Comparison of ENCODE assay signal across 8 cellular contexts in the genomic region with DNA sequence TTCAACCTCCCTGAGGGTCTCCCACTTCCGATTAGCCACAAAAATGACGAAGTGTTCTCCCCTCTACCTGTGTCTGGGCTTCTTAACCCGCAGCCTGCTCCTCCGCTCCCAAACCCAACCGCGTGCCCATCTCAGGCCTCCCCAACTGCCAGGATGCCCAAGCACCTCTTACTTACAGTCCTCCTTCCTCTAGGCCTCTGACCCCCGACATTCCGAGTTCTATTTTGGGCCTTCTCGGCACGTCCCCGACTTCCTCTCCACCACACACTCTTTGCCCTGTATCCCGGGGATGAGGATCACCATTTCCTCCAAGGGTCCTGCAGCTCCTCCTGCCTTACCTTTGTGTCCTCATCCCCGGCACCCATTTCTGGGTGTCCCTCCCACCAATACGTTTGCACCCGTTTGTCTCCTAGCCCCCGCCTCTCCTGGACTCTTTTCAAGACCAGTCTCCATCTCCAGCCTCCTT. TPM values are rescaled to one million over a fixed set of nuclear protein-coding genes. Genes with fewer than 3 reads are reported as not detected.
DNase-seq lines count a peak whose midpoint lies in the region; ATAC-seq and TF ChIP-seq lines count a peak whose summit lies in the region.

No MANE protein-coding gene starts in this region.

- peaks cover 54% of the 10 kb centered on the region for H3K4me1 Mint-ChIP-seq in activated T-cell treated with anti-CD3 and anti-CD28 coated beads, Interleukin-2, amount 50 U/mL, for 24 hours (ENCODE audit: low read depth)

- H3K36me3 ChIP-seq in gastroesophageal sphincter = peaks cover 0 to 48% of the 10 kb centered on the region in 2 donors

- H3K9me3 Mint-ChIP-seq in activated T-cell treated with anti-CD3 and anti-CD28 coated beads, Interleukin-2, amount 50 U/mL, for 24 hours = no peaks in the 10 kb centered on the region

- H3K27ac ChIP-seq in gastroesophageal sphincter = peak overlapping the region; percentile 90 to 99 (median 96)
- H3K27ac ChIP-seq in skin epidermis = peak overlapping the region in 20 of 21 experiments; percentile 77 to 99 (median 96)

- no peak for TF ChIP-seq POLR2A in gastroesophageal sphincter (IDR thresholded peaks at IDR 0.05)

- H3K4me3 ChIP-seq in WI38 (ENCODE audit: low read depth, low read length) (peak overlapping the region; percentile 91), gastroesophageal sphincter (peak overlapping the region; percentile 61 to 95), skin epidermis (peak overlapping the region; percentile 80 to 100 (median 98))

- ATAC-seq in gastroesophageal sphincter (no peak), GM21447 (IDR thresholded peaks at IDR 0.05; ENCODE audit: unreplicated experiment) (no peak)

- no peaks in the 10 kb centered on the region for H3K27me3 ChIP-seq in gastroesophageal sphincter

- H3K4me3 Mint-ChIP-seq in activated T-cell treated with anti-CD3 and anti-CD28 coated beads, Interleukin-2, amount 50 U/mL, for 24 hours = peak overlapping the region; percentile 90

- 0 to 1% methylated on average over 5 to 15 of the region's 16 CpGs for WGBS in gastroesophageal sphincter (ENCODE audit: low coverage in 1 of 2), 2 donors

- no peak for TF ChIP-seq EP300 in gastroesophageal sphincter (IDR thresholded peaks at IDR 0.05)

- no peak for DNase-seq in activated T-cell treated with anti-CD3 and anti-CD28 coated beads, Interleukin-2, amount 50 U/mL, for 24 hours
- no peak for DNase-seq in activated T-cell treated with anti-CD3 and anti-CD28 coated beads for 4 hours
- DNase-seq in UCSD-AML1 (lab: John Stamatoyannopoulos, UW; ENCODE audit: unreplicated experiment) = no peak
- DNase-seq in SK-N-DZ (ENCODE audit: low spot score) = no peak

- H3K36me3 Mint-ChIP-seq in activated T-cell treated with anti-CD3 and anti-CD28 coated beads, Interleukin-2, amount 50 U/mL, for 24 hours (ENCODE audit: low read depth) = peaks cover 82% of the 10 kb centered on the region

- peaks cover 0 to 75% (median 28%) of the 10 kb centered on the region in 3 donors for H3K4me1 ChIP-seq in gastroesophageal sphincter

- no peaks in the 10 kb centered on the region for H3K9me3 ChIP-seq in gastroesophageal sphincter

- peak overlapping the region; percentile 98 for H3K27ac Mint-ChIP-seq in activated T-cell treated with anti-CD3 and anti-CD28 coated beads, Interleukin-2, amount 50 U/mL, for 24 hours

- TF ChIP-seq CTCF in WI38 (IDR thresholded peaks at IDR 0.05; ENCODE audit: low read depth, low read length) = no peak
- no peak for TF ChIP-seq CTCF in gastroesophageal sphincter (IDR thresholded peaks at IDR 0.05)

- no peaks in the 10 kb centered on the region for H3K27me3 Mint-ChIP-seq in activated T-cell treated with anti-CD3 and anti-CD28 coated beads, Interleukin-2, amount 50 U/mL, for 24 hours

RNA-seq across cellular contexts. Expression of a gene that starts 0.4 kb away (rescaled TPM):
- total RNA-seq in gastroesophageal sphincter = 10 to 100 TPM; 37.2 to 71.7 (median 60.8) TPM
- 35.2 and 44.5 TPM in 2 replicates for polyA plus RNA-seq in SK-N-DZ (2014; cell fraction: cytosol; rRNA removed)
- polyA plus RNA-seq in SK-N-DZ (2014; cell fraction: nucleus; rRNA removed) = 271 and 285 TPM in 2 replicates

RNA-seq across cellular contexts. Expression of a gene that starts 1.9 kb away (rescaled TPM):
- 100 to 1,000 TPM; 559 to 895 (median 639) TPM for total RNA-seq in gastroesophageal sphincter
- polyA plus RNA-seq in SK-N-DZ (2014; cell fraction: cytosol; rRNA removed) = 895 and 922 TPM in 2 replicates
- polyA plus RNA-seq in SK-N-DZ (2014; cell fraction: nucleus; rRNA removed) = 402 and 457 TPM in 2 replicates

RNA-seq across cellular contexts. Expression of a gene that starts 12.8 kb away (rescaled TPM):
- 10 to 100 TPM; 55.6 to 92.8 (median 81.2) TPM for total RNA-seq in gastroesophageal sphincter
- polyA plus RNA-seq in SK-N-DZ (2014; cell fraction: cytosol; rRNA removed) = 14.0 and 14.9 TPM in 2 replicates
- 46.4 and 59.5 TPM in 2 replicates for polyA plus RNA-seq in SK-N-DZ (2014; cell fraction: nucleus; rRNA removed)

RNA-seq across cellular contexts. Expression of a gene that starts 19.8 kb away (rescaled TPM):
- total RNA-seq in gastroesophageal sphincter = 1 to 10 TPM in 1 of 4 donors, under 1 TPM in 2, not detected in 1; 0.52 to 3.6 (median 0.94) TPM
- polyA plus RNA-seq in SK-N-DZ (2014; cell fraction: cytosol; rRNA removed) = not detected in 2 replicates
- polyA plus RNA-seq in SK-N-DZ (2014; cell fraction: nucleus; rRNA removed) = not detected in 2 replicates

RNA-seq across cellular contexts. Expression of a gene that starts 26.1 kb away (rescaled TPM):
- under 1 TPM in 1 of 4 donors, not detected in 3; 0.13 TPM for total RNA-seq in gastroesophageal sphincter
- 1.2 and 2.7 TPM in 2 replicates for polyA plus RNA-seq in SK-N-DZ (2014; cell fraction: cytosol; rRNA removed)
- polyA plus RNA-seq in SK-N-DZ (2014; cell fraction: nucleus; rRNA removed) = 22.4 and 22.5 TPM in 2 replicates
